ENCODE assay signal across 19 cellular contexts in genomic region chr10:129713659-129714265, GRCh38.
"Had no signal": no experiment of that assay in that cellular context is flagged by ENCODE, and none has a peak within 500 bp of the region (broad histone marks: within the 10 kb centered on the region; RNA-seq: fewer than 3 reads in every experiment).

No MANE protein-coding gene starts in this region.

- H3K4me1 Mint-ChIP-seq: immature natural killer cell; naive thymus-derived CD4-positive, alpha-beta T cell had no signal

- H3K27me3 Mint-ChIP-seq: naive thymus-derived CD4-positive, alpha-beta T cell had no signal

- ATAC-seq: foreskin keratinocyte; left colon; naive thymus-derived CD4-positive, alpha-beta T cell; pancreas; right lobe of liver had no signal

- H3K27ac Mint-ChIP-seq: naive thymus-derived CD4-positive, alpha-beta T cell had no signal

- H3K4me3 ChIP-seq: pancreas, prostate gland, right lobe of liver, stomach, thoracic aorta had no signal

- H3K4me3 Mint-ChIP-seq: immature natural killer cell; naive thymus-derived CD4-positive, alpha-beta T cell had no signal

- DNase-seq: cerebellar nuclear complex; dermis blood vessel endothelial cell; erythroblast; foreskin keratinocyte; immature natural killer cell; left colon; mesendoderm; nucleus accumbens; pancreas; stimulated activated CD4-positive, alpha-beta T cell treated with anti-CD3 and anti-CD28 coated beads, Interleukin-2, amount 100 ng/mL, for 24 hours; stimulated activated CD4-positive, alpha-beta T cell treated with anti-CD3 and anti-CD28 coated beads, Interleukin-4, amount 100 ng/mL, for 4 hours; stimulated activated naive CD4-positive, alpha-beta T cell; stomach; substantia nigra; trophoblast cell had no signal

- H3K27ac ChIP-seq: foreskin keratinocyte, pancreas, prostate gland, right lobe of liver, stomach, thoracic aorta had no signal

- H3K9me3 Mint-ChIP-seq: immature natural killer cell had no signal
